ENCODE assay signal across 17 cellular contexts in genomic region chr2:222907048-222907447, GRCh38. TPM values are rescaled to one million over a fixed set of nuclear protein-coding genes. Genes with fewer than 3 reads are reported as not detected.
A peak's percentile ranks its signal among the peaks of the same experiment; 100 is the strongest.
DNase-seq lines count a peak whose midpoint lies in the region; ATAC-seq and TF ChIP-seq lines count a peak whose summit lies in the region.
"Had no signal": no experiment of that assay in that cellular context is flagged by ENCODE, and none has a peak within 500 bp of the region (broad histone marks: within the 10 kb centered on the region; RNA-seq: fewer than 3 reads in every experiment).

No MANE protein-coding gene starts in this region.

- POLR2A ChIA-PET in WTC11 (lab: Charles Lee) = interaction anchor here (0.7 to 1.1 kb wide), 2 partner anchors 15 to 45 kb away, joined by 3 to 4 read pairs; no protein-coding TSS in a partner anchor
- POLR2A ChIA-PET in activated CD4-positive, alpha-beta T cell treated with anti-CD3 and anti-CD28 coated beads, Interleukin-2, amount 10 ng/mL, durations not matched to agents 7 days and 5 days (lab: Charles Lee) = no interaction called here

- H3K4me1 Mint-ChIP-seq in H9 (peaks cover 47 to 48% of the 10 kb centered on the region in 2 experiments), WTC11 (peaks cover 89% of the 10 kb centered on the region), osteocyte (ENCODE audit: unreplicated experiment) (peaks cover 61% of the 10 kb centered on the region)
- H3K4me1 Mint-ChIP-seq in activated CD4-positive, alpha-beta T cell treated with anti-CD3 and anti-CD28 coated beads, Interleukin-2, amount 10 ng/mL, durations not matched to agents 7 days and 5 days = peaks cover 31% of the 10 kb centered on the region

- H3K4me3 Mint-ChIP-seq in H9 = no peak overlapping the region; a peak in 1 of 5 replicates
- no peak overlapping the region for H3K4me3 Mint-ChIP-seq in WTC11
- no peak overlapping the region for H3K4me3 Mint-ChIP-seq in osteocyte (ENCODE audit: unreplicated experiment)
- no peak overlapping the region for H3K4me3 Mint-ChIP-seq in activated CD4-positive, alpha-beta T cell treated with anti-CD3 and anti-CD28 coated beads, Interleukin-2, amount 10 ng/mL, durations not matched to agents 7 days and 5 days
- H3K4me3 Mint-ChIP-seq: B cell; CD4-positive, alpha-beta T cell had no signal

- no peak overlapping the region for H3K18ac ChIP-seq in H9 (ENCODE audit: insufficient read length, low read depth, low read length)

- H4K91ac ChIP-seq in H9 (ENCODE audit: insufficient read length, low read depth, low read length) = no peak overlapping the region

- H3K9ac ChIP-seq in H9 (ENCODE audit: extremely low read depth, insufficient read length, low read length) = no peak overlapping the region

- no peaks in the 10 kb centered on the region for H3K9me3 Mint-ChIP-seq in H9
- no peaks in the 10 kb centered on the region for H3K9me3 Mint-ChIP-seq in WTC11
- no peaks in the 10 kb centered on the region for H3K9me3 Mint-ChIP-seq in osteocyte (ENCODE audit: unreplicated experiment)
- no peaks in the 10 kb centered on the region for H3K9me3 Mint-ChIP-seq in activated CD4-positive, alpha-beta T cell treated with anti-CD3 and anti-CD28 coated beads, Interleukin-2, amount 10 ng/mL, durations not matched to agents 7 days and 5 days
- H3K9me3 Mint-ChIP-seq: CD4-positive, alpha-beta T cell had no signal

- no peaks in the 10 kb centered on the region for H4K20me1 ChIP-seq in H9 (ENCODE audit: control insufficient read depth, insufficient read depth, insufficient read length)

- H3K23me2 ChIP-seq in H9 (ENCODE audit: insufficient read length, low read depth, low read length, poor library complexity, severe bottlenecking) = no peaks in the 10 kb centered on the region

- peaks cover 16% of the 10 kb centered on the region for H3K79me2 ChIP-seq in H9 (ENCODE audit: insufficient read depth, low read length)

- H3K36me3 Mint-ChIP-seq in H9 (ENCODE audit: insufficient read depth in 1 of 3, low read depth in 3 of 3) (peaks cover 17 to 27% (median 25%) of the 10 kb centered on the region in 3 experiments; a peak in 6 of 7 replicates), WTC11 (peaks cover 3% of the 10 kb centered on the region), osteocyte (ENCODE audit: unreplicated experiment) (peaks cover 30% of the 10 kb centered on the region)
- H3K36me3 Mint-ChIP-seq in activated CD4-positive, alpha-beta T cell treated with anti-CD3 and anti-CD28 coated beads, Interleukin-2, amount 10 ng/mL, durations not matched to agents 7 days and 5 days (ENCODE audit: low read depth) = peaks cover 17% of the 10 kb centered on the region

- peaks cover 8% of the 10 kb centered on the region; the same call in 1 of the 2 replicates for H3K4me1 ChIP-seq in H9 (ENCODE audit: insufficient read depth, low read length)

- no peak overlapping the region for H3K4ac ChIP-seq in H9 (ENCODE audit: low read depth, low read length)

- H3K9me3 ChIP-seq in H9 (ENCODE audit: control insufficient read depth, low read depth, low read length) = no peaks in the 10 kb centered on the region

- peaks cover 5% of the 10 kb centered on the region for H3K79me1 ChIP-seq in H9 (ENCODE audit: insufficient read depth, low read depth, low read length, poor library complexity, severe bottlenecking)

- no peak overlapping the region for H3T11ph ChIP-seq in H9 (ENCODE audit: low read length)

- H3K27me3 Mint-ChIP-seq in H9 (ENCODE audit: low read depth) (no peaks in the 10 kb centered on the region), WTC11 (ENCODE audit: low read depth) (no peaks in the 10 kb centered on the region), osteocyte (ENCODE audit: unreplicated experiment) (no peaks in the 10 kb centered on the region)
- no peaks in the 10 kb centered on the region for H3K27me3 Mint-ChIP-seq in activated CD4-positive, alpha-beta T cell treated with anti-CD3 and anti-CD28 coated beads, Interleukin-2, amount 10 ng/mL, durations not matched to agents 7 days and 5 days
- H3K27me3 Mint-ChIP-seq: B cell; CD4-positive, alpha-beta T cell had no signal

- H2AK5ac ChIP-seq in H9 (ENCODE audit: insufficient read length, low read length) = no peak overlapping the region

- H3K27ac Mint-ChIP-seq in H9 (peak overlapping the region; percentile 4 to 92 (median 59); a peak in 6 of 7 replicates), WTC11 (peak overlapping the region; percentile 96), osteocyte (ENCODE audit: unreplicated experiment) (peak overlapping the region; percentile 76)
- H3K27ac Mint-ChIP-seq in activated CD4-positive, alpha-beta T cell treated with anti-CD3 and anti-CD28 coated beads, Interleukin-2, amount 10 ng/mL, durations not matched to agents 7 days and 5 days = no peak overlapping the region
- H3K27ac Mint-ChIP-seq: B cell; CD4-positive, alpha-beta T cell had no signal

- H3K27me3 ChIP-seq in H9 (ENCODE audit: insufficient read depth, low read length) = no peaks in the 10 kb centered on the region

- no peak for ATAC-seq in WTC11
- ATAC-seq: HCT116 had no signal

- no peak for DNase-seq in H9
- no peak for DNase-seq in WTC11 (ENCODE audit: low spot score)
- DNase-seq in osteocyte (ENCODE audit: extremely low spot score, unreplicated experiment) = no peak
- DNase-seq in occipital lobe (lab: John Stamatoyannopoulos, UW) = no peak
- DNase-seq in activated CD4-positive, alpha-beta T cell treated with anti-CD3 and anti-CD28 coated beads, Interleukin-2, amount 10 ng/mL, durations not matched to agents 7 days and 5 days = no peak
- no peak for DNase-seq in EL
- DNase-seq: CD4-positive, alpha-beta T cell; Kasumi-1; NCI-H1105; NCI-H1694 treated with DMSO at 0.1 percent for 48 hours; NCI-H69; NK-92 treated with Interleukin-12 subunit alpha and Interleukin-12 subunit beta, amount 100 ng/mL, for 24 hours; OCI-M1; RPMI8226 had no signal

- H2AFZ ChIP-seq in H9 (ENCODE audit: low read length) = no peak overlapping the region

- no CpG with 5 or more reads among the region's 2 CpGs for WGBS in H9 (ENCODE audit: extremely low coverage, insufficient read length, low lambda C conversion rate)

- no peak overlapping the region for H4K8ac ChIP-seq in H9 (replicated peaks; ENCODE audit: insufficient read length, low read depth, low read length)

- CTCF ChIA-PET in WTC11 (lab: Charles Lee) = interaction anchor here (0.7 to 3.8 kb wide), 5 partner anchors 32 to 198 kb away, joined by 3 to 14 read pairs (median 5); no protein-coding TSS in a partner anchor
- CTCF ChIA-PET in activated CD4-positive, alpha-beta T cell treated with anti-CD3 and anti-CD28 coated beads, Interleukin-2, amount 10 ng/mL, durations not matched to agents 7 days and 5 days (lab: Charles Lee) = interaction anchor here (0.5 kb wide), 1 partner anchor 60 kb away, joined by 3 read pairs; no protein-coding TSS in a partner anchor

- no peak overlapping the region for H2BK120ac ChIP-seq in H9 (ENCODE audit: low read depth, low read length, poor library complexity, severe bottlenecking)

- H3K4me2 ChIP-seq in H9 (ENCODE audit: insufficient read depth, insufficient read length, low read length) = no peak overlapping the region

- no peak for TF ChIP-seq CTCF in C4-2B (conservative IDR thresholded peaks at IDR 0.05)
- no peak for TF ChIP-seq CTCF in H9 (conservative IDR thresholded peaks at IDR 0.05)
- no peak for TF ChIP-seq CTCF in WTC11 (IDR thresholded peaks at IDR 0.05)
- no peak for TF ChIP-seq CTCF in osteocyte (IDR thresholded peaks at IDR 0.05)

- no peak overlapping the region for H2BK12ac ChIP-seq in H9 (ENCODE audit: insufficient read length, low read depth, low read length)

- no peak overlapping the region for H3K14ac ChIP-seq in H9 (ENCODE audit: insufficient read depth, low read length)

- no peak overlapping the region for H3K56ac ChIP-seq in H9 (ENCODE audit: insufficient read length, low read depth, low read length)

- H3K23ac ChIP-seq in H9 (ENCODE audit: insufficient read length, low read depth, low read length) = no peak overlapping the region

- H3K27ac ChIP-seq in C4-2B (peak overlapping the region; percentile 11; the same call in 1 of the 2 replicates), H9 (ENCODE audit: insufficient read length, low read depth, low read length) (no peak overlapping the region)

- H2BK15ac ChIP-seq in H9 (ENCODE audit: low read depth, low read length) = no peak overlapping the region

- H2BK20ac ChIP-seq in H9 (ENCODE audit: low read depth, low read length, poor library complexity, severe bottlenecking) = no peak overlapping the region

- H2BK5ac ChIP-seq in H9 (ENCODE audit: insufficient read length, low read length) = no peak overlapping the region

- H4K5ac ChIP-seq in H9 (ENCODE audit: insufficient read length, low read depth, low read length) = no peak overlapping the region

TF ChIP-seq in WTC11, 78 proteins besides CTCF, POLR2A, EP300 and RAD21 (continues in another document):
- TF ChIP-seq PRDM15 (CRISPR knock-in tag; IDR thresholded peaks at IDR 0.05) (no peak), NR3C1 (CRISPR knock-in tag; conservative IDR thresholded peaks at IDR 0.05; ENCODE audit: low read depth) (no peak), TEAD4 (CRISPR knock-in tag; IDR thresholded peaks at IDR 0.05) (no peak)

RNA-seq across cellular contexts. Expression of gene ACSL3, which starts 46.2 kb away (rescaled TPM):
- total RNA-seq in H9 (2021) (60.9 and 62.7 TPM in 2 replicates), WTC11 (2021) (78.4 to 100 TPM (median 82.2 TPM) in 3 replicates), osteocyte (129 and 131 TPM in 2 replicates), occipital lobe (255 TPM)
- 10 to 100 TPM; 37.6 to 43.0 TPM for total RNA-seq in activated CD4-positive, alpha-beta T cell treated with anti-CD3 and anti-CD28 coated beads, Interleukin-2, amount 10 ng/mL, durations not matched to agents 7 days and 5 days
